In the genomic region with DNA sequence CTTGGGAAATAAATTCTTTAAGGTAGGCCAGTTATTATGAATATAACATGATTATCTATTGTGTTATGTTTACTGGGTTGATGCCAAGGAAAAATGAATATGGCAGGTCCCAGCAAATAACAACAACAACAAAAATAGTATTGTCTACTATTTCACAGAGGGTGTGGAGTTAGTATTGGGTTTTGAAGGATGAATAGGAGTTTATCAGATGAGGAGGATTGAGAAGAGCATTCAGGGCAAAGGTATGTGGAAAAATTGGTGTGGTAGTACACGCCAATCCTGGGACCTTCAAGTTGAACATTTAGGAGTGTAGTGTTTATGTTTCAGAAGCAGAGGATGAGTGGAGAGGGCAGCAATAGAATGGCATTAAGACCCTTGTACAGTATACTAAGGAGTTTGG, we compare ENCODE assay signal across 2 cellular contexts.
TF ChIP-seq lines count a peak whose summit lies in the region.

No MANE protein-coding gene starts in this region.

TF ChIP-seq in SK-N-SH treated with all-trans-retinoic acid at 6 μM for 48 hours, 23 proteins besides CTCF, POLR2A, EP300 and RAD21:
- TF ChIP-seq, protein P1, sequence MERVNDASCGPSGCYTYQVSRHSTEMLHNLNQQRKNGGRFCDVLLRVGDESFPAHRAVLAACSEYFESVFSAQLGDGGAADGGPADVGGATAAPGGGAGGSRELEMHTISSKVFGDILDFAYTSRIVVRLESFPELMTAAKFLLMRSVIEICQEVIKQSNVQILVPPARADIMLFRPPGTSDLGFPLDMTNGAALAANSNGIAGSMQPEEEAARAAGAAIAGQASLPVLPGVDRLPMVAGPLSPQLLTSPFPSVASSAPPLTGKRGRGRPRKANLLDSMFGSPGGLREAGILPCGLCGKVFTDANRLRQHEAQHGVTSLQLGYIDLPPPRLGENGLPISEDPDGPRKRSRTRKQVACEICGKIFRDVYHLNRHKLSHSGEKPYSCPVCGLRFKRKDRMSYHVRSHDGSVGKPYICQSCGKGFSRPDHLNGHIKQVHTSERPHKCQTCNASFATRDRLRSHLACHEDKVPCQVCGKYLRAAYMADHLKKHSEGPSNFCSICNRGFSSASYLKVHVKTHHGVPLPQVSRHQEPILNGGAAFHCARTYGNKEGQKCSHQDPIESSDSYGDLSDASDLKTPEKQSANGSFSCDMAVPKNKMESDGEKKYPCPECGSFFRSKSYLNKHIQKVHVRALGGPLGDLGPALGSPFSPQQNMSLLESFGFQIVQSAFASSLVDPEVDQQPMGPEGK (CRISPR knock-in tag; IDR thresholded peaks at IDR 0.05; ENCODE audit: borderline replicate concordance): no peak
- TF ChIP-seq CSDC2 (CRISPR knock-in tag; IDR thresholded peaks at IDR 0.05): no peak
- TF ChIP-seq ZNF70 (CRISPR knock-in tag; IDR thresholded peaks at IDR 0.05): no peak
- TF ChIP-seq TCF4 (CRISPR knock-in tag; IDR thresholded peaks at IDR 0.05; ENCODE audit: borderline replicate concordance): no peak
- no peak for TF ChIP-seq GLIS3 (CRISPR knock-in tag; IDR thresholded peaks at IDR 0.05)
- TF ChIP-seq, protein P2, sequence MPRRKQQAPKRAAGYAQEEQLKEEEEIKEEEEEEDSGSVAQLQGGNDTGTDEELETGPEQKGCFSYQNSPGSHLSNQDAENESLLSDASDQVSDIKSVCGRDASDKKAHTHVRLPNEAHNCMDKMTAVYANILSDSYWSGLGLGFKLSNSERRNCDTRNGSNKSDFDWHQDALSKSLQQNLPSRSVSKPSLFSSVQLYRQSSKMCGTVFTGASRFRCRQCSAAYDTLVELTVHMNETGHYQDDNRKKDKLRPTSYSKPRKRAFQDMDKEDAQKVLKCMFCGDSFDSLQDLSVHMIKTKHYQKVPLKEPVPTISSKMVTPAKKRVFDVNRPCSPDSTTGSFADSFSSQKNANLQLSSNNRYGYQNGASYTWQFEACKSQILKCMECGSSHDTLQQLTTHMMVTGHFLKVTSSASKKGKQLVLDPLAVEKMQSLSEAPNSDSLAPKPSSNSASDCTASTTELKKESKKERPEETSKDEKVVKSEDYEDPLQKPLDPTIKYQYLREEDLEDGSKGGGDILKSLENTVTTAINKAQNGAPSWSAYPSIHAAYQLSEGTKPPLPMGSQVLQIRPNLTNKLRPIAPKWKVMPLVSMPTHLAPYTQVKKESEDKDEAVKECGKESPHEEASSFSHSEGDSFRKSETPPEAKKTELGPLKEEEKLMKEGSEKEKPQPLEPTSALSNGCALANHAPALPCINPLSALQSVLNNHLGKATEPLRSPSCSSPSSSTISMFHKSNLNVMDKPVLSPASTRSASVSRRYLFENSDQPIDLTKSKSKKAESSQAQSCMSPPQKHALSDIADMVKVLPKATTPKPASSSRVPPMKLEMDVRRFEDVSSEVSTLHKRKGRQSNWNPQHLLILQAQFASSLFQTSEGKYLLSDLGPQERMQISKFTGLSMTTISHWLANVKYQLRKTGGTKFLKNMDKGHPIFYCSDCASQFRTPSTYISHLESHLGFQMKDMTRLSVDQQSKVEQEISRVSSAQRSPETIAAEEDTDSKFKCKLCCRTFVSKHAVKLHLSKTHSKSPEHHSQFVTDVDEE (CRISPR knock-in tag; IDR thresholded peaks at IDR 0.05): no peak
- TF ChIP-seq ZFP30 (CRISPR knock-in tag; IDR thresholded peaks at IDR 0.05): no peak
- TF ChIP-seq, protein P3, sequence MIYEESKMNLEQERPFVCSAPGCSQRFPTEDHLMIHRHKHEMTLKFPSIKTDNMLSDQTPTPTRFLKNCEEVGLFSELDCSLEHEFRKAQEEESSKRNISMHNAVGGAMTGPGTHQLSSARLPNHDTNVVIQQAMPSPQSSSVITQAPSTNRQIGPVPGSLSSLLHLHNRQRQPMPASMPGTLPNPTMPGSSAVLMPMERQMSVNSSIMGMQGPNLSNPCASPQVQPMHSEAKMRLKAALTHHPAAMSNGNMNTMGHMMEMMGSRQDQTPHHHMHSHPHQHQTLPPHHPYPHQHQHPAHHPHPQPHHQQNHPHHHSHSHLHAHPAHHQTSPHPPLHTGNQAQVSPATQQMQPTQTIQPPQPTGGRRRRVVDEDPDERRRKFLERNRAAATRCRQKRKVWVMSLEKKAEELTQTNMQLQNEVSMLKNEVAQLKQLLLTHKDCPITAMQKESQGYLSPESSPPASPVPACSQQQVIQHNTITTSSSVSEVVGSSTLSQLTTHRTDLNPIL (CRISPR knock-in tag; IDR thresholded peaks at IDR 0.05; ENCODE audit: low read depth): no peak
- TF ChIP-seq ZFP3 (CRISPR knock-in tag; IDR thresholded peaks at IDR 0.05): peak; percentile 98
TF ChIP-seq in SK-N-SH treated with all-trans-retinoic acid at 6 μM for 48 hours: peak in this region for 1.

TF ChIP-seq in SK-N-SH, 30 proteins besides CTCF, POLR2A, EP300 and RAD21 (continued from another document):
- TF ChIP-seq, protein P4, sequence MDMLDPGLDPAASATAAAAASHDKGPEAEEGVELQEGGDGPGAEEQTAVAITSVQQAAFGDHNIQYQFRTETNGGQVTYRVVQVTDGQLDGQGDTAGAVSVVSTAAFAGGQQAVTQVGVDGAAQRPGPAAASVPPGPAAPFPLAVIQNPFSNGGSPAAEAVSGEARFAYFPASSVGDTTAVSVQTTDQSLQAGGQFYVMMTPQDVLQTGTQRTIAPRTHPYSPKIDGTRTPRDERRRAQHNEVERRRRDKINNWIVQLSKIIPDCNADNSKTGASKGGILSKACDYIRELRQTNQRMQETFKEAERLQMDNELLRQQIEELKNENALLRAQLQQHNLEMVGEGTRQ (IDR thresholded peaks at IDR 0.05; ENCODE audit: borderline replicate concordance, low read depth, low read length): no peak
- TF ChIP-seq TAF1 (IDR thresholded peaks at IDR 0.05; ENCODE audit: borderline replicate concordance, low read depth, low read length) (no peak), MEF2A (IDR thresholded peaks at IDR 0.05; ENCODE audit: borderline replicate concordance, low read depth) (no peak), ELF1 (IDR thresholded peaks at IDR 0.05) (no peak), SMC3 (IDR thresholded peaks at IDR 0.05; ENCODE audit: low read depth, low read length) (no peak), TEAD4 (IDR thresholded peaks at IDR 0.05; ENCODE audit: borderline replicate concordance, insufficient read depth) (no peak), REST (IDR thresholded peaks at IDR 0.05; ENCODE audit: low read depth, low read length) (no peak)
